In the genomic region with DNA sequence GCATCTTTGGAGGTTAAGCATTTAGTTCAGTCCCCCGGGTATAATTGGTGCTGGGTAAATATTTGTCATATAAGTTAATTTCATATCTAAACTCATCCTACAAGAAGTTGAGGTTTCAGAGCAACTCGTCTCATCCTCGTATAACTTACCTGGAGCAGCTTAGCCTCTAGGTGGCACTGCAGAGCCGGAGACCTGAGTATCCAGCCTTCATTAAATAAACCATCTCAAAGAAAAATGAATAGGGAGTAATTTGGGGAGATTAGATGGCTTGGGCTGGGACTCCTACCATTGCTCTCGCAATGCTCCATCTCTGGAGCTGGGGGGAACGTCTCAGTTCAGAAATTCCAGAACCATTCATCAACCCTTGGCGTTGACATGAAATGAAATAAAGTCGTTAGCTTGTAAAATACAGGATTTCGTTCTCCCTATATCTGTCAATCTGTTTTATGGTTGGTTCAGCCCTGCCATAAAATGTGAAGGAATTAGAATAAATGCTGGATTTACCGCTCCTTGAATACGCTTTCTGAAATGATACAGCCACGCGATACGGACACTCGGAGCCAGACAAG, we compare ENCODE assay signal across 1 cellular context.
TF ChIP-seq lines count a peak whose summit lies in the region.

No MANE protein-coding gene starts in this region.

TF ChIP-seq in GM23338, 12 proteins besides CTCF, POLR2A, EP300 and RAD21 (continued from another document):
- TF ChIP-seq, protein P1, sequence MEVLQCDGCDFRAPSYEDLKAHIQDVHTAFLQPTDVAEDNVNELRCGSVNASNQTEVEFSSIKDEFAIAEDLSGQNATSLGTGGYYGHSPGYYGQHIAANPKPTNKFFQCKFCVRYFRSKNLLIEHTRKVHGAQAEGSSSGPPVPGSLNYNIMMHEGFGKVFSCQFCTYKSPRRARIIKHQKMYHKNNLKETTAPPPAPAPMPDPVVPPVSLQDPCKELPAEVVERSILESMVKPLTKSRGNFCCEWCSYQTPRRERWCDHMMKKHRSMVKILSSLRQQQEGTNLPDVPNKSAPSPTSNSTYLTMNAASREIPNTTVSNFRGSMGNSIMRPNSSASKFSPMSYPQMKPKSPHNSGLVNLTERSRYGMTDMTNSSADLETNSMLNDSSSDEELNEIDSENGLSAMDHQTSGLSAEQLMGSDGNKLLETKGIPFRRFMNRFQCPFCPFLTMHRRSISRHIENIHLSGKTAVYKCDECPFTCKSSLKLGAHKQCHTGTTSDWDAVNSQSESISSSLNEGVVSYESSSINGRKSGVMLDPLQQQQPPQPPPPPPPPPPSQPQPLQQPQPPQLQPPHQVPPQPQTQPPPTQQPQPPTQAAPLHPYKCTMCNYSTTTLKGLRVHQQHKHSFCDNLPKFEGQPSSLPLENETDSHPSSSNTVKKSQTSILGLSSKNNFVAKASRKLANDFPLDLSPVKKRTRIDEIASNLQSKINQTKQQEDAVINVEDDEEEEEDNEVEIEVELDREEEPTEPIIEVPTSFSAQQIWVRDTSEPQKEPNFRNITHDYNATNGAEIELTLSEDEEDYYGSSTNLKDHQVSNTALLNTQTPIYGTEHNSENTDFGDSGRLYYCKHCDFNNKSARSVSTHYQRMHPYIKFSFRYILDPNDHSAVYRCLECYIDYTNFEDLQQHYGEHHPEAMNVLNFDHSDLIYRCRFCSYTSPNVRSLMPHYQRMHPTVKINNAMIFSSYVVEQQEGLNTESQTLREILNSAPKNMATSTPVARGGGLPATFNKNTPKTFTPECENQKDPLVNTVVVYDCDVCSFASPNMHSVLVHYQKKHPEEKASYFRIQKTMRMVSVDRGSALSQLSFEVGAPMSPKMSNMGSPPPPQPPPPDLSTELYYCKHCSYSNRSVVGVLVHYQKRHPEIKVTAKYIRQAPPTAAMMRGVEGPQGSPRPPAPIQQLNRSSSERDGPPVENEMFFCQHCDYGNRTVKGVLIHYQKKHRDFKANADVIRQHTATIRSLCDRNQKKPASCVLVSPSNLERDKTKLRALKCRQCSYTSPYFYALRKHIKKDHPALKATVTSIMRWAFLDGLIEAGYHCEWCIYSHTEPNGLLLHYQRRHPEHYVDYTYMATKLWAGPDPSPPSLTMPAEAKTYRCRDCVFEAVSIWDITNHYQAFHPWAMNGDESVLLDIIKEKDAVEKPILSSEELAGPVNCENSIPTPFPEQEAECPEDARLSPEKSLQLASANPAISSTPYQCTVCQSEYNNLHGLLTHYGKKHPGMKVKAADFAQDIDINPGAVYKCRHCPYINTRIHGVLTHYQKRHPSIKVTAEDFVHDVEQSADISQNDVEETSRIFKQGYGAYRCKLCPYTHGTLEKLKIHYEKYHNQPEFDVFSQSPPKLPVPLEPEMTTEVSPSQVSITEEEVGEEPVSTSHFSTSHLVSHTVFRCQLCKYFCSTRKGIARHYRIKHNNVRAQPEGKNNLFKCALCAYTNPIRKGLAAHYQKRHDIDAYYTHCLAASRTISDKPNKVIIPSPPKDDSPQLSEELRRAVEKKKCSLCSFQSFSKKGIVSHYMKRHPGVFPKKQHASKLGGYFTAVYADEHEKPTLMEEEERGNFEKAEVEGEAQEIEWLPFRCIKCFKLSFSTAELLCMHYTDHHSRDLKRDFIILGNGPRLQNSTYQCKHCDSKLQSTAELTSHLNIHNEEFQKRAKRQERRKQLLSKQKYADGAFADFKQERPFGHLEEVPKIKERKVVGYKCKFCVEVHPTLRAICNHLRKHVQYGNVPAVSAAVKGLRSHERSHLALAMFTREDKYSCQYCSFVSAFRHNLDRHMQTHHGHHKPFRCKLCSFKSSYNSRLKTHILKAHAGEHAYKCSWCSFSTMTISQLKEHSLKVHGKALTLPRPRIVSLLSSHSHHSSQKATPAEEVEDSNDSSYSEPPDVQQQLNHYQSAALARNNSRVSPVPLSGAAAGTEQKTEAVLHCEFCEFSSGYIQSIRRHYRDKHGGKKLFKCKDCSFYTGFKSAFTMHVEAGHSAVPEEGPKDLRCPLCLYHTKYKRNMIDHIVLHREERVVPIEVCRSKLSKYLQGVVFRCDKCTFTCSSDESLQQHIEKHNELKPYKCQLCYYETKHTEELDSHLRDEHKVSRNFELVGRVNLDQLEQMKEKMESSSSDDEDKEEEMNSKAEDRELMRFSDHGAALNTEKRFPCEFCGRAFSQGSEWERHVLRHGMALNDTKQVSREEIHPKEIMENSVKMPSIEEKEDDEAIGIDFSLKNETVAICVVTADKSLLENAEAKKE (CRISPR knock-in tag; IDR thresholded peaks at IDR 0.05): no peak
- TF ChIP-seq STAT1 (IDR thresholded peaks at IDR 0.05; ENCODE audit: unreplicated experiment) (no peak), EZH2phosphoT487 (IDR thresholded peaks at IDR 0.05; ENCODE audit: unreplicated experiment) (no peak)
